In genomic region chr2:63841254-63842022, GRCh38 we compare ENCODE assay signal across 8 cellular contexts. TPM values are rescaled to one million over a fixed set of nuclear protein-coding genes. Genes with fewer than 3 reads are reported as not detected.
DNase-seq lines count a peak whose midpoint lies in the region; ATAC-seq and TF ChIP-seq lines count a peak whose summit lies in the region.

Gene UGP2, plus strand, starts transcription at chr2:63841896. Its CDS starts 290 bp downstream, at chr2:63842186.

- peaks cover 0 to 20% (median 5%) of the 10 kb centered on the region in 4 donors for H3K4me1 ChIP-seq in liver (ENCODE audit: control insufficient read depth in 4 of 4, insufficient read depth in 4 of 4, low read length in 3 of 4)

- POLR2A ChIA-PET in BJ (lab: Charles Lee) = interaction anchor here (0.6 to 1.9 kb wide), 5 partner anchors 8 to 1025 kb away, joined by 3 to 14 read pairs (median 5); no protein-coding TSS in a partner anchor

- peak within 1 kb of the TSS; percentile 92 to 99 for H3K27ac ChIP-seq in liver (ENCODE audit: low read depth in 1 of 2, low read length in 2 of 2)

- DNase-seq in BJ (ENCODE audit: low read depth) (peak; percentile 84), NCI-H748 (lab: John Stamatoyannopoulos, UW; ENCODE audit: unreplicated experiment) (peak; percentile 93), dermis blood vessel endothelial cell (peak; percentile 92)
- peak; percentile 79 for DNase-seq in activated CD4-positive, alpha-beta T cell treated with anti-CD3 and anti-CD28 coated beads, Interleukin-2, amount 50 U/mL, for 1 hour
- DNase-seq in stimulated activated CD4-positive, alpha-beta T cell treated with anti-CD3 and anti-CD28 coated beads, Interleukin-4, amount 100 ng/mL, for 48 hours (ENCODE audit: low read depth in 2 of 2) = peak; percentile 68 to 81

- H3K36me3 ChIP-seq in BJ (ENCODE audit: control insufficient read depth, insufficient read depth, low read length) = no peaks in the 10 kb centered on the region
- peaks cover 0 to 2% (median 0%) of the 10 kb centered on the region in 4 donors for H3K36me3 ChIP-seq in liver (ENCODE audit: control insufficient read depth in 4 of 4, insufficient read depth in 3 of 4, low read depth in 1 of 4, low read length in 3 of 4)

- TF ChIP-seq CTCF in BJ (IDR thresholded peaks at IDR 0.05; ENCODE audit: insufficient read depth, low read depth, low read length) (peak; percentile 35; the same call in 1 of the 2 replicates), liver (IDR thresholded peaks at IDR 0.05; ENCODE audit: low read depth, low read length, missing input control) (no peak)

- CTCF ChIA-PET in BJ (lab: Yijun Ruan, JAX) = interaction anchor here (0.6 to 3.4 kb wide), 9 partner anchors 11 to 174 kb away, joined by 3 to 24 read pairs (median 4); no protein-coding TSS in a partner anchor

- peak within 1 kb of the TSS; percentile 98 to 100 for H3K9ac ChIP-seq in liver (ENCODE audit: low read depth in 1 of 2, low read length in 2 of 2)

- under 1% methylated on average over 59 of the region's 59 CpGs for WGBS in liver

- H3K9me3 ChIP-seq in liver (ENCODE audit: control insufficient read depth in 4 of 4, low read length in 3 of 4) = no peaks in the 10 kb centered on the region

- TF ChIP-seq RAD21 in liver (IDR thresholded peaks at IDR 0.05) = peak; percentile 49 to 59

- ATAC-seq in GM19324 (IDR thresholded peaks at IDR 0.05; ENCODE audit: low FRiP score, unreplicated experiment) = peak; percentile 69
- peak; percentile 36 for ATAC-seq in HG03469 (IDR thresholded peaks at IDR 0.05; ENCODE audit: unreplicated experiment)

- H3K27me3 ChIP-seq in BJ (ENCODE audit: control insufficient read depth, insufficient read depth, low read length) (no peaks in the 10 kb centered on the region), liver (ENCODE audit: control insufficient read depth in 4 of 4, insufficient read depth in 4 of 4, low read length in 3 of 4) (no peaks in the 10 kb centered on the region)

- H3K4me3 ChIP-seq in BJ (ENCODE audit: low read depth, low read length) = peak within 1 kb of the TSS; percentile 61
- H3K4me3 ChIP-seq in liver (ENCODE audit: low read depth in 1 of 3, low read length in 3 of 3) = peak within 1 kb of the TSS; percentile 64 to 98 (median 92)

TF ChIP-seq in liver, 16 proteins besides CTCF, POLR2A, EP300 and RAD21:
- TF ChIP-seq NR2F2 (IDR thresholded peaks at IDR 0.05) = no peak
- peak; percentile 78 for TF ChIP-seq YY1 (IDR thresholded peaks at IDR 0.05)
- TF ChIP-seq, protein P1, sequence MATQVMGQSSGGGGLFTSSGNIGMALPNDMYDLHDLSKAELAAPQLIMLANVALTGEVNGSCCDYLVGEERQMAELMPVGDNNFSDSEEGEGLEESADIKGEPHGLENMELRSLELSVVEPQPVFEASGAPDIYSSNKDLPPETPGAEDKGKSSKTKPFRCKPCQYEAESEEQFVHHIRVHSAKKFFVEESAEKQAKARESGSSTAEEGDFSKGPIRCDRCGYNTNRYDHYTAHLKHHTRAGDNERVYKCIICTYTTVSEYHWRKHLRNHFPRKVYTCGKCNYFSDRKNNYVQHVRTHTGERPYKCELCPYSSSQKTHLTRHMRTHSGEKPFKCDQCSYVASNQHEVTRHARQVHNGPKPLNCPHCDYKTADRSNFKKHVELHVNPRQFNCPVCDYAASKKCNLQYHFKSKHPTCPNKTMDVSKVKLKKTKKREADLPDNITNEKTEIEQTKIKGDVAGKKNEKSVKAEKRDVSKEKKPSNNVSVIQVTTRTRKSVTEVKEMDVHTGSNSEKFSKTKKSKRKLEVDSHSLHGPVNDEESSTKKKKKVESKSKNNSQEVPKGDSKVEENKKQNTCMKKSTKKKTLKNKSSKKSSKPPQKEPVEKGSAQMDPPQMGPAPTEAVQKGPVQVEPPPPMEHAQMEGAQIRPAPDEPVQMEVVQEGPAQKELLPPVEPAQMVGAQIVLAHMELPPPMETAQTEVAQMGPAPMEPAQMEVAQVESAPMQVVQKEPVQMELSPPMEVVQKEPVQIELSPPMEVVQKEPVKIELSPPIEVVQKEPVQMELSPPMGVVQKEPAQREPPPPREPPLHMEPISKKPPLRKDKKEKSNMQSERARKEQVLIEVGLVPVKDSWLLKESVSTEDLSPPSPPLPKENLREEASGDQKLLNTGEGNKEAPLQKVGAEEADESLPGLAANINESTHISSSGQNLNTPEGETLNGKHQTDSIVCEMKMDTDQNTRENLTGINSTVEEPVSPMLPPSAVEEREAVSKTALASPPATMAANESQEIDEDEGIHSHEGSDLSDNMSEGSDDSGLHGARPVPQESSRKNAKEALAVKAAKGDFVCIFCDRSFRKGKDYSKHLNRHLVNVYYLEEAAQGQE (IDR thresholded peaks at IDR 0.05) = peak; percentile 93
- TF ChIP-seq FOXA2 (IDR thresholded peaks at IDR 0.05) = peak; percentile 24
- TF ChIP-seq EGR1 (IDR thresholded peaks at IDR 0.05; ENCODE audit: low read depth in 2 of 2) = peak; percentile 8 to 20
- peak; percentile 78 for TF ChIP-seq SP1 (IDR thresholded peaks at IDR 0.05)
- peak in 1 of 2 donors; percentile 66 for TF ChIP-seq RXRA (IDR thresholded peaks at IDR 0.05)
- peak; percentile 99 for TF ChIP-seq TAF1 (conservative IDR thresholded peaks at IDR 0.05)
- TF ChIP-seq JUND (IDR thresholded peaks at IDR 0.05) = peak in 1 of 2 donors; percentile 40
- TF ChIP-seq ZBTB33 (IDR thresholded peaks at IDR 0.05) = peak; percentile 45
- TF ChIP-seq HNF4G (IDR thresholded peaks at IDR 0.05) = no peak
- TF ChIP-seq HNF4A (conservative IDR thresholded peaks at IDR 0.05) = peak in 1 of 2 donors; percentile 35
- TF ChIP-seq, protein P2, sequence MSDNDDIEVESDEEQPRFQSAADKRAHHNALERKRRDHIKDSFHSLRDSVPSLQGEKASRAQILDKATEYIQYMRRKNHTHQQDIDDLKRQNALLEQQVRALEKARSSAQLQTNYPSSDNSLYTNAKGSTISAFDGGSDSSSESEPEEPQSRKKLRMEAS (IDR thresholded peaks at IDR 0.05) = peak; percentile 64
- no peak for TF ChIP-seq GABPA (IDR thresholded peaks at IDR 0.05 in 1 of 2, conservative IDR thresholded peaks at IDR 0.05 in 1 of 2)
- TF ChIP-seq FOXA1 (IDR thresholded peaks at IDR 0.05) = no peak
- TF ChIP-seq, protein P3, sequence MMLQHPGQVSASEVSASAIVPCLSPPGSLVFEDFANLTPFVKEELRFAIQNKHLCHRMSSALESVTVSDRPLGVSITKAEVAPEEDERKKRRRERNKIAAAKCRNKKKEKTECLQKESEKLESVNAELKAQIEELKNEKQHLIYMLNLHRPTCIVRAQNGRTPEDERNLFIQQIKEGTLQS (IDR thresholded peaks at IDR 0.05) = no peak

RNA-seq across cellular contexts. Expression of gene UGP2, which starts in this region (rescaled TPM):
- polyA plus RNA-seq in BJ (2011; rRNA removed) = 53.6 and 139 TPM in 2 replicates
- 21.4 and 26.6 TPM in 2 replicates for polyA minus RNA-seq in BJ (2011; rRNA and poly(A)+ RNA removed)
- total RNA-seq in dermis blood vessel endothelial cell = 144 and 149 TPM in 2 replicates
- 100 to 1,000 TPM in 1 of 2 donors, 10 to 100 TPM in 1; 76.2 to 341 TPM for total RNA-seq in liver
- 100 to 1,000 TPM; 182 to 723 TPM for polyA plus RNA-seq in liver

Comparison
In these comparisons a context has a peak if more than half of its experiments do, and no peak if none do; other contexts are left out.
1. Peak in every context shown above with its lines: DNase-seq, ATAC-seq, H3K4me3 ChIP-seq and H3K27ac ChIP-seq.